In genomic region chr16:30941600-30942420, GRCh38 we compare ENCODE assay signal across 8 cellular contexts. TPM values are rescaled to one million over a fixed set of nuclear protein-coding genes. Genes with fewer than 3 reads are reported as not detected.
A peak's percentile ranks its signal among the peaks of the same experiment; 100 is the strongest.
DNase-seq lines count a peak whose midpoint lies in the region; ATAC-seq and TF ChIP-seq lines count a peak whose summit lies in the region.

No MANE protein-coding gene starts in this region.

- no peaks in the 10 kb centered on the region for H3K36me3 ChIP-seq in Panc1 (ENCODE audit: control insufficient read depth, insufficient read depth, low read length)

- DNase-seq in D341Med (ENCODE audit: low spot score), result peak; percentile 89
- peak; percentile 70 to 81 for DNase-seq in HL-60 (ENCODE audit: low read depth in 1 of 2, low spot score in 1 of 2)
- DNase-seq in Panc1 (ENCODE audit: low read depth, low spot score), result no peak
- DNase-seq in activated effector memory CD4-positive, alpha-beta T cell treated with Interleukin-2 at 50 U/mL for 16 hours, result peak; percentile 44
- DNase-seq in foreskin melanocyte, result peak; percentile 58
- no peak for DNase-seq in osteocyte (ENCODE audit: extremely low spot score, unreplicated experiment)
- no peak for DNase-seq in putamen (ENCODE audit: low spot score)

- intact Hi-C loops in Panc1 (cut with micrococcal nuclease; ENCODE audit: unreplicated experiment), result no loop called here

- H3K27ac ChIP-seq in HL-60 (replicated peaks), result no peak overlapping the region
- peak overlapping the region; percentile 44; the same call in 1 of the 2 replicates for H3K27ac ChIP-seq in Panc1 (ENCODE audit: low read length)

- H3K27me3 ChIP-seq in HL-60 (ENCODE audit: insufficient read depth, poor library complexity, severe bottlenecking), result no peaks in the 10 kb centered on the region
- H3K27me3 ChIP-seq in Panc1 (ENCODE audit: control insufficient read depth, insufficient read depth, low read length), result no peaks in the 10 kb centered on the region

- H3K9me3 Mint-ChIP-seq in osteocyte (ENCODE audit: unreplicated experiment), result no peaks in the 10 kb centered on the region

- H3K4me1 Mint-ChIP-seq in osteocyte (ENCODE audit: unreplicated experiment), result peaks cover 4% of the 10 kb centered on the region

- no TSS peak for BruUV-seq in Panc1 (replicated peaks; lab: Mats Ljungman, UMichigan)

- peaks cover 13% of the 10 kb centered on the region for H3K36me3 Mint-ChIP-seq in osteocyte (ENCODE audit: unreplicated experiment)

- no peaks in the 10 kb centered on the region for H3K9me3 ChIP-seq in Panc1 (ENCODE audit: control insufficient read depth, insufficient read depth, low read depth, low read length)

- in situ Hi-C loops in Panc1 (cut with HindIII; ENCODE audit: low pct_unique_long_range_greater_than_20kb, low sequenced_read_pairs), result no loop called here

- H3K4me3 ChIP-seq in HL-60 (replicated peaks; ENCODE audit: insufficient read depth, low read length) (no peak overlapping the region), Panc1 (ENCODE audit: low read depth in 2 of 2, low read length in 2 of 2) (no peak overlapping the region)

- ATAC-seq in GM19455 (IDR thresholded peaks at IDR 0.05; ENCODE audit: unreplicated experiment) (peak; percentile 80), Panc1 (peak; percentile 95)

- peak; percentile 94 for TF ChIP-seq CTCF in HL-60 (IDR thresholded peaks at IDR 0.05; ENCODE audit: insufficient read depth, low read length)
- peak; percentile 97 for TF ChIP-seq CTCF in Panc1 (IDR thresholded peaks at IDR 0.05)
- TF ChIP-seq CTCF in osteocyte (IDR thresholded peaks at IDR 0.05), result peak; percentile 78

- CTCF ChIA-PET in Panc1 (lab: Charles Lee), result interaction anchor here (0.5 to 1.5 kb wide), 6 partner anchors 12 to 485 kb away, joined by 3 to 15 read pairs (median 3); no protein-coding TSS in a partner anchor

- peak overlapping the region; percentile 2 for H3K27ac Mint-ChIP-seq in osteocyte (ENCODE audit: unreplicated experiment)

- no peak overlapping the region for H3K4me3 Mint-ChIP-seq in osteocyte (ENCODE audit: unreplicated experiment)

- H3K27me3 Mint-ChIP-seq in osteocyte (ENCODE audit: unreplicated experiment), result no peaks in the 10 kb centered on the region

- peaks cover 8% of the 10 kb centered on the region; the same call in 1 of the 2 replicates for H3K4me1 ChIP-seq in Panc1 (ENCODE audit: control insufficient read depth, insufficient read depth, low read length)

- POLR2A ChIA-PET in Panc1 (lab: Charles Lee), result interaction anchor here (0.8 kb wide), 1 partner anchor 164 kb away, joined by 3 read pairs; no protein-coding TSS in a partner anchor

RNA-seq across cellular contexts. Expression of gene ORAI3, which starts 7.1 kb away (rescaled TPM):
- 26.9 TPM for total RNA-seq in Panc1 (2021; ENCODE audit: unreplicated experiment)
- 31.0 TPM for polyA plus RNA-seq in Panc1 (2012; ENCODE audit: insufficient read length)
- total RNA-seq in osteocyte, result 25.2 and 30.0 TPM in 2 replicates

RNA-seq across cellular contexts. Expression of gene SETD1A, which starts 15.7 kb away (rescaled TPM):
- total RNA-seq in Panc1 (2021; ENCODE audit: unreplicated experiment) (38.7 TPM), osteocyte (20.1 and 22.6 TPM in 2 replicates)
- polyA plus RNA-seq in Panc1 (2012; ENCODE audit: insufficient read length), result 41.5 TPM

RNA-seq across cellular contexts. Expression of gene FBXL19, which starts 18.4 kb away (rescaled TPM):
- total RNA-seq in Panc1 (2021; ENCODE audit: unreplicated experiment), result 52.3 TPM
- polyA plus RNA-seq in Panc1 (2012; ENCODE audit: insufficient read length), result 67.1 TPM
- total RNA-seq in osteocyte, result 23.1 and 24.3 TPM in 2 replicates

RNA-seq across cellular contexts. Expression of gene HSD3B7, which starts 43.2 kb away (rescaled TPM):
- 5.4 TPM for total RNA-seq in Panc1 (2021; ENCODE audit: unreplicated experiment)
- 8.5 TPM for polyA plus RNA-seq in Panc1 (2012; ENCODE audit: insufficient read length)
- 7.5 and 7.6 TPM in 2 replicates for total RNA-seq in osteocyte

RNA-seq across cellular contexts. Expression of gene CTF1, which starts 45.4 kb away (rescaled TPM):
- total RNA-seq in Panc1 (2021; ENCODE audit: unreplicated experiment) (2.9 TPM), osteocyte (5.1 and 6.0 TPM in 2 replicates)
- 7.4 TPM for polyA plus RNA-seq in Panc1 (2012; ENCODE audit: insufficient read length)

Comparison
In these comparisons a context has a peak if more than half of its experiments do, and no peak if none do; other contexts are left out.
1. DNase-seq: peak in D341Med (single experiment), HL-60 (2 of 2), activated effector memory CD4-positive, alpha-beta T cell treated with Interleukin-2 at 50 U/mL for 16 hours (single experiment) and foreskin melanocyte (single experiment); none in Panc1 (single experiment), osteocyte (single experiment) and putamen (single experiment).
2. Peak in every context shown above with its lines, with median percentiles within 50 percentile points of each other: CTCF ChIP-seq.